18 cellular contexts compared by ENCODE assay signal in genomic region chr10:4266387-4267083, GRCh38.
DNase-seq lines count a peak whose midpoint lies in the region; ATAC-seq, FAIRE-seq and TF ChIP-seq lines count a peak whose summit lies in the region.
"Had no signal": no experiment of that assay in that cellular context is flagged by ENCODE, and none has a peak within 500 bp of the region (broad histone marks: within the 10 kb centered on the region; RNA-seq: fewer than 3 reads in every experiment).

No MANE protein-coding gene starts in this region.

- H3K9me2 ChIP-seq in GM23248 (ENCODE audit: insufficient read depth) = no peaks in the 10 kb centered on the region
- no peaks in the 10 kb centered on the region for H3K9me2 ChIP-seq in hepatocyte (replicated peaks; ENCODE audit: insufficient read depth)

- H3K4me1 Mint-ChIP-seq in naive thymus-derived CD4-positive, alpha-beta T cell = peaks cover 0 to 11% (median 0%) of the 10 kb centered on the region in 7 donors
- H3K4me1 Mint-ChIP-seq: immature natural killer cell had no signal

- no peaks in the 10 kb centered on the region for H3K9me3 Mint-ChIP-seq in naive thymus-derived CD4-positive, alpha-beta T cell
- H3K9me3 Mint-ChIP-seq: activated naive CD4-positive, alpha-beta T cell treated with anti-CD3 and anti-CD28 coated beads, Interleukin-2, amount 50 U/mL, for 24 hours; immature natural killer cell had no signal

- POLR2A ChIA-PET in naive thymus-derived CD4-positive, alpha-beta T cell (lab: Charles Lee) = no interaction called here

- no peaks in the 10 kb centered on the region for H4K20me1 ChIP-seq in GM23248 (ENCODE audit: insufficient read depth)
- no peaks in the 10 kb centered on the region for H4K20me1 ChIP-seq in fibroblast of lung (ENCODE audit: control insufficient read depth, extremely low read depth, insufficient read depth, low read length)
- H4K20me1 ChIP-seq in hepatocyte (ENCODE audit: insufficient read depth, poor library complexity, severe bottlenecking) = no peaks in the 10 kb centered on the region

- no peak overlapping the region for H3K4me3 ChIP-seq in GM23248
- H3K4me3 ChIP-seq in fibroblast of lung (replicated peaks in 1 of 4; ENCODE audit: control extremely low read depth in 1 of 4, insufficient read depth in 1 of 4, low read depth in 3 of 4, low read length in 4 of 4) = no peak overlapping the region
- H3K4me3 ChIP-seq in naive thymus-derived CD4-positive, alpha-beta T cell (ENCODE audit: low read length) = no peak overlapping the region
- no peak overlapping the region for H3K4me3 ChIP-seq in hepatocyte

- H3K36me3 Mint-ChIP-seq in naive thymus-derived CD4-positive, alpha-beta T cell = no peaks in the 10 kb centered on the region
- H3K36me3 Mint-ChIP-seq: activated CD8-positive, alpha-beta memory T cell treated with anti-CD3 and anti-CD28 coated beads, Interleukin-2, amount 10 ng/mL, durations not matched to agents 7 days and 5 days; activated naive CD4-positive, alpha-beta T cell treated with anti-CD3 and anti-CD28 coated beads, Interleukin-2, amount 50 U/mL, for 24 hours; immature natural killer cell had no signal

- 32 to 34% methylated on average over 4 of the region's 4 CpGs for WGBS in GM23248 (ENCODE audit: low coverage in 1 of 2, low lambda C conversion rate in 2 of 2, missing lambda C conversion rate in 2 of 2), 2 experiments
- 75% methylated on average over 4 of the region's 4 CpGs for WGBS in hepatocyte (ENCODE audit: low lambda C conversion rate, missing lambda C conversion rate)

- H3K27ac ChIP-seq in GM23248 (no peak overlapping the region), fibroblast of lung (ENCODE audit: insufficient read depth, low read length) (no peak overlapping the region), hepatocyte (no peak overlapping the region)
- H3K27ac ChIP-seq in naive thymus-derived CD4-positive, alpha-beta T cell (ENCODE audit: low read depth, low read length) = no peak overlapping the region

- no peak overlapping the region for H3K27ac Mint-ChIP-seq in naive thymus-derived CD4-positive, alpha-beta T cell
- H3K27ac Mint-ChIP-seq: activated CD8-positive, alpha-beta memory T cell treated with anti-CD3 and anti-CD28 coated beads, Interleukin-2, amount 10 ng/mL, durations not matched to agents 7 days and 5 days; activated naive CD4-positive, alpha-beta T cell treated with anti-CD3 and anti-CD28 coated beads, Interleukin-2, amount 50 U/mL, for 24 hours; immature natural killer cell had no signal

- H3K9ac ChIP-seq in GM23248 (no peak overlapping the region), fibroblast of lung (ENCODE audit: insufficient read depth, low read length) (no peak overlapping the region)

- H3K4me1 ChIP-seq in GM23248 (ENCODE audit: insufficient read depth) (peaks cover 32% of the 10 kb centered on the region), fibroblast of lung (ENCODE audit: control insufficient read depth, extremely low read depth, insufficient read depth, low read length) (peaks cover 14% of the 10 kb centered on the region), hepatocyte (ENCODE audit: insufficient read depth) (peaks cover 4% of the 10 kb centered on the region)
- H3K4me1 ChIP-seq in naive thymus-derived CD4-positive, alpha-beta T cell (ENCODE audit: control insufficient read depth in 2 of 2, insufficient read depth in 2 of 2, low read length in 2 of 2) = no peaks in the 10 kb centered on the region
- H3K4me1 ChIP-seq: BE2C had no signal

- peak; percentile 52 for ATAC-seq in naive thymus-derived CD4-positive, alpha-beta T cell
- ATAC-seq in HG02759 (IDR thresholded peaks at IDR 0.05; ENCODE audit: unreplicated experiment) = no peak
- ATAC-seq: activated CD8-positive, alpha-beta memory T cell treated with anti-CD3 and anti-CD28 coated beads, Interleukin-2, amount 10 ng/mL, durations not matched to agents 7 days and 5 days; foreskin keratinocyte had no signal

- peaks cover 0 to 25% (median 3%) of the 10 kb centered on the region in 5 donors for H3K27me3 Mint-ChIP-seq in naive thymus-derived CD4-positive, alpha-beta T cell

- no peak overlapping the region for H2AFZ ChIP-seq in GM23248
- no peak overlapping the region for H2AFZ ChIP-seq in fibroblast of lung (ENCODE audit: low read length)
- H2AFZ ChIP-seq in hepatocyte = no peak overlapping the region

- in situ Hi-C loops in GM23248 (cut with MboI) = no loop called here

- H3K9me3 ChIP-seq in GM23248 (ENCODE audit: low read depth) = no peaks in the 10 kb centered on the region
- H3K9me3 ChIP-seq in fibroblast of lung (ENCODE audit: control insufficient read depth, insufficient read depth, low read depth, low read length) = no peaks in the 10 kb centered on the region
- H3K9me3 ChIP-seq in naive thymus-derived CD4-positive, alpha-beta T cell (ENCODE audit: control insufficient read depth in 2 of 3, low read length in 3 of 3) = no peaks in the 10 kb centered on the region
- H3K9me3 ChIP-seq in hepatocyte (ENCODE audit: low read depth) = no peaks in the 10 kb centered on the region
- H3K9me3 ChIP-seq: BE2C had no signal

- no peak overlapping the region for H3K4me3 Mint-ChIP-seq in naive thymus-derived CD4-positive, alpha-beta T cell
- H3K4me3 Mint-ChIP-seq: activated CD8-positive, alpha-beta memory T cell treated with anti-CD3 and anti-CD28 coated beads, Interleukin-2, amount 10 ng/mL, durations not matched to agents 7 days and 5 days; activated naive CD4-positive, alpha-beta T cell treated with anti-CD3 and anti-CD28 coated beads, Interleukin-2, amount 50 U/mL, for 24 hours; immature natural killer cell had no signal

- peaks cover 23% of the 10 kb centered on the region for H3F3A ChIP-seq in GM23248 (ENCODE audit: insufficient read depth)

- CTCF ChIA-PET in naive thymus-derived CD4-positive, alpha-beta T cell (lab: Charles Lee) = interaction anchor here (0.7 kb wide), 1 partner anchor 337 kb away, joined by 3 read pairs; no protein-coding TSS in a partner anchor

- DNase-seq in GM23248 = peak; percentile 73
- DNase-seq in RPMI7951 (ENCODE audit: low read depth) = peak; percentile 51
- peak; percentile 71 to 94 for DNase-seq in fibroblast of lung (ENCODE audit: low read depth in 2 of 2)
- DNase-seq in naive thymus-derived CD4-positive, alpha-beta T cell = no peak
- DNase-seq in hepatocyte (ENCODE audit: low spot score) = no peak
- no peak for DNase-seq in D721Med (ENCODE audit: insufficient read length, low spot score)
- DNase-seq in nucleus accumbens (lab: John Stamatoyannopoulos, UW) = no peak
- DNase-seq: activated CD8-positive, alpha-beta memory T cell treated with anti-CD3 and anti-CD28 coated beads, Interleukin-2, amount 10 ng/mL, durations not matched to agents 7 days and 5 days; BE2C; DMS79 treated with DMSO at 0.1 percent for 48 hours; foreskin keratinocyte; immature natural killer cell; NCI-H1436; NCI-H524; SHP77; stimulated activated naive CD4-positive, alpha-beta T cell treated with Interleukin-2 at 50 U/mL for 16 hours had no signal

- no peak for FAIRE-seq in D721Med (lab: Jason Lieb, UNC)

- no peak for TF ChIP-seq CTCF in fibroblast of lung (conservative IDR thresholded peaks at IDR 0.05 in 1 of 2, IDR thresholded peaks at IDR 0.05 in 1 of 2; ENCODE audit: low read depth in 1 of 2, low read length in 2 of 2)
- TF ChIP-seq CTCF in hepatocyte (IDR thresholded peaks at IDR 0.05; ENCODE audit: poor library complexity) = no peak
- no peak for TF ChIP-seq CTCF in D721Med (IDR thresholded peaks at IDR 0.05; ENCODE audit: insufficient read depth, missing control alignments)

- no peak overlapping the region for H3K4me2 ChIP-seq in GM23248 (ENCODE audit: unreplicated experiment)
- H3K4me2 ChIP-seq in fibroblast of lung (ENCODE audit: extremely low read depth, insufficient read depth, low read length) = no peak overlapping the region
- no peak overlapping the region for H3K4me2 ChIP-seq in hepatocyte

- no peaks in the 10 kb centered on the region for H3K27me3 ChIP-seq in GM23248 (replicated peaks; ENCODE audit: insufficient read depth)
- no peaks in the 10 kb centered on the region for H3K27me3 ChIP-seq in fibroblast of lung (ENCODE audit: control insufficient read depth, insufficient read depth, low read length)
- H3K27me3 ChIP-seq in naive thymus-derived CD4-positive, alpha-beta T cell (ENCODE audit: control insufficient read depth in 2 of 2, insufficient read depth in 2 of 2, low read length in 2 of 2) = no peaks in the 10 kb centered on the region
- no peaks in the 10 kb centered on the region for H3K27me3 ChIP-seq in hepatocyte
- H3K27me3 ChIP-seq: BE2C, foreskin keratinocyte had no signal

- intact Hi-C loops in naive thymus-derived CD4-positive, alpha-beta T cell (cut with micrococcal nuclease) = no loop called here

- H3K79me2 ChIP-seq in GM23248 (ENCODE audit: insufficient read depth) (no peaks in the 10 kb centered on the region), fibroblast of lung (ENCODE audit: control insufficient read depth, insufficient read depth, low read length) (no peaks in the 10 kb centered on the region), hepatocyte (no peaks in the 10 kb centered on the region)

- no peaks in the 10 kb centered on the region for H3K36me3 ChIP-seq in GM23248 (ENCODE audit: low read depth)
- no peaks in the 10 kb centered on the region for H3K36me3 ChIP-seq in fibroblast of lung (ENCODE audit: control insufficient read depth, insufficient read depth, low read length)
- no peaks in the 10 kb centered on the region for H3K36me3 ChIP-seq in naive thymus-derived CD4-positive, alpha-beta T cell (ENCODE audit: control insufficient read depth in 2 of 3, insufficient read depth in 3 of 3, low read length in 3 of 3)
- H3K36me3 ChIP-seq in hepatocyte (replicated peaks; ENCODE audit: insufficient read depth, low read depth) = no peaks in the 10 kb centered on the region
- H3K36me3 ChIP-seq: BE2C had no signal

Comparison
In these comparisons a context has a peak if more than half of its experiments do, and no peak if none do; other contexts are left out.
1. DNase-seq: peak in GM23248 (single experiment), RPMI7951 (single experiment) and fibroblast of lung (2 of 2); none in naive thymus-derived CD4-positive, alpha-beta T cell (0 of 9), hepatocyte (single experiment), D721Med (single experiment) and nucleus accumbens (0 of 56).